Comparison of ENCODE assay signal across 25 cellular contexts in the genomic region with DNA sequence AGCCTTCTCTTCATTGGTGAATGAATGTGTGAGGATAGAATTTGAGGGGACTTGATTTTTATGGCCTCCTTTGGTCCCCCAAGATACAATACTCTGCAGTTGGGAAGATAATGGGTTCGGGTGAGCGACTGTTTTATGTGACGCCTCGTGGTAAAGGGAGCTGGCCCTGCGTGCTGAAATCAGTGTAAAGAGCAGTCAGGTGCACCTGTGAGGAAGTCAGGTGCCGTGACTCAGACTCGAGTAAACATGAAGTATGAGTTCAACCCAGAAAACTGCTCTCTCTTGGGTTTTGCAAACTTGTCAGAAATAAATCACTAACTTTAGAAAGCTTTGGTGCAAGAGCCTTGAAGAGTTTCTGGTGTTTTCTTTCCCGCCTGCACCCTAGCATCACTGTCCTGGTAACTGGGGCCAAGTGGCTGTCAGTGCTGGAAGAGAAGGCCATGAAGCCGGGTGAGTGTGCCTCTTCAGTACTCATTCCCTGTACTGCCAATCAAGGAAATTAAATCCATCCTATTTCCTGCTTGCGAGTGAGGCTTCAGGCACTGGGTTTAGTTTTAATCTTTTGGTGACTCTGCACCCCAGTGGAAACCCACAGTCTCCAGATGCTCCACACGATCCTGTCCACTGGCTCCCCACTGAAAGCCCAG. TPM values are rescaled to one million over a fixed set of nuclear protein-coding genes. Genes with fewer than 3 reads are reported as not detected.
A peak's percentile ranks its signal among the peaks of the same experiment; 100 is the strongest.
DNase-seq lines count a peak whose midpoint lies in the region; ATAC-seq, FAIRE-seq and TF ChIP-seq lines count a peak whose summit lies in the region.
"Had no signal": no experiment of that assay in that cellular context is flagged by ENCODE, and none has a peak within 500 bp of the region (broad histone marks: within the 10 kb centered on the region; RNA-seq: fewer than 3 reads in every experiment).

No MANE protein-coding gene starts in this region.

- no peaks in the 10 kb centered on the region for H3K23me2 ChIP-seq in H1 (ENCODE audit: low read depth, low read length)

- TF ChIP-seq POLR2A in breast epithelium (IDR thresholded peaks at IDR 0.05): no peak
- no peak for TF ChIP-seq POLR2A in H1 (IDR thresholded peaks at IDR 0.05; ENCODE audit: control extremely low read depth in 1 of 2, low read depth in 2 of 2, low read length in 2 of 2)

- H2AK5ac ChIP-seq in H1 (ENCODE audit: low read depth, low read length): no peak overlapping the region

- H4K5ac ChIP-seq in H1 (ENCODE audit: insufficient read length, low read depth, low read length): no peak overlapping the region

- no peaks in the 10 kb centered on the region for H4K20me1 ChIP-seq in mammary epithelial cell (ENCODE audit: insufficient read depth, low read length)
- H4K20me1 ChIP-seq in H1 (replicated peaks in 1 of 2; ENCODE audit: control insufficient read depth in 1 of 2, insufficient read depth in 2 of 2, low read length in 2 of 2): peaks cover 0 to 10% of the 10 kb centered on the region in 2 experiments
- no peaks in the 10 kb centered on the region for H4K20me1 ChIP-seq in Karpas-422 (ENCODE audit: insufficient read depth, low read depth, low read length)
- H4K20me1 ChIP-seq: BLaER1 had no signal

- H2BK5ac ChIP-seq in H1 (ENCODE audit: low read depth, low read length): no peak overlapping the region

- no TSS peak for BruUV-seq in mammary epithelial cell (replicated peaks; lab: Mats Ljungman, UMichigan)

- POLR2A ChIA-PET in H1 (lab: Charles Lee; ENCODE audit: partially characterized antibody): no interaction called here

- H3K79me2 ChIP-seq in mammary epithelial cell (ENCODE audit: insufficient read depth, low read length) (no peaks in the 10 kb centered on the region), H1 (ENCODE audit: control insufficient read depth in 1 of 2, insufficient read depth in 2 of 2, low read length in 2 of 2) (no peaks in the 10 kb centered on the region), Karpas-422 (ENCODE audit: low read length) (no peaks in the 10 kb centered on the region)

- in situ Hi-C loops in mammary epithelial cell (cut with MboI; ENCODE audit: low sequenced_read_pairs in 2 of 2): no loop called here

- no peaks in the 10 kb centered on the region for H3K36me3 ChIP-seq in mammary epithelial cell (ENCODE audit: insufficient read depth, low read length)
- H3K36me3 ChIP-seq in breast epithelium: no peaks in the 10 kb centered on the region
- peaks cover 0 to 31% (median 10%) of the 10 kb centered on the region in 4 experiments; a peak in 5 of 8 replicates for H3K36me3 ChIP-seq in H1 (ENCODE audit: control insufficient read depth in 2 of 4, insufficient read depth in 4 of 4, low read length in 3 of 4)
- H3K36me3 ChIP-seq in lower lobe of right lung: peaks cover 10% of the 10 kb centered on the region
- peaks cover 4 to 85% (median 30%) of the 10 kb centered on the region in 3 donors for H3K36me3 ChIP-seq in tibial artery
- H3K36me3 ChIP-seq in Karpas-422 (ENCODE audit: insufficient read depth, low read length): no peaks in the 10 kb centered on the region
- H3K36me3 ChIP-seq: SJSA1 had no signal

- DNase-seq in mammary epithelial cell: peak; percentile 17
- no peak for DNase-seq in breast epithelium (ENCODE audit: low spot score in 2 of 2)
- DNase-seq in H1 (ENCODE audit: low read depth in 1 of 2, low spot score in 2 of 2): no peak
- DNase-seq in lower lobe of right lung: no peak
- DNase-seq in tibial artery: no peak
- no peak for DNase-seq in Karpas-422
- DNase-seq in Ammon's horn (ENCODE audit: low spot score): no peak
- DNase-seq: activated CD4-positive, alpha-beta T cell treated with anti-CD3 and anti-CD28 coated beads, Interleukin-2, amount 50 U/mL, for 1 hour; activated CD8-positive, alpha-beta memory T cell treated with anti-CD3 and anti-CD28 coated beads, Interleukin-2, amount 50 U/mL, for 48 hours; activated effector memory CD4-positive, alpha-beta T cell treated with anti-CD3 and anti-CD28 coated beads, Interleukin-2, amount 50 U/mL, for 16 hours; foreskin melanocyte; hypothalamus; IMR-90; kidney glomerular epithelial cell; NCI-H146; NCI-H2171; NCI-H69; nephron progenitor cell; T-helper 17 cell had no signal

- H3K9me3 ChIP-seq in mammary epithelial cell (replicated peaks; ENCODE audit: insufficient read depth, low read length) (no peaks in the 10 kb centered on the region), breast epithelium (no peaks in the 10 kb centered on the region), H1 (ENCODE audit: insufficient read depth in 2 of 2, low read depth in 1 of 2, low read length in 1 of 2) (no peaks in the 10 kb centered on the region), lower lobe of right lung (no peaks in the 10 kb centered on the region), tibial artery (no peaks in the 10 kb centered on the region), Karpas-422 (ENCODE audit: low read length) (no peaks in the 10 kb centered on the region)
- H3K9me3 ChIP-seq: SJSA1 had no signal

- no peak overlapping the region for H2BK12ac ChIP-seq in H1 (ENCODE audit: low read depth, low read length)

- peak overlapping the region; percentile 1; the same call in 1 of the 2 replicates for H4K8ac ChIP-seq in H1 (ENCODE audit: extremely low read depth, insufficient read depth, low read length)

- no peak overlapping the region for H3K27ac ChIP-seq in mammary epithelial cell (ENCODE audit: insufficient read depth, low read depth, low read length)
- H3K27ac ChIP-seq in breast epithelium: no peak overlapping the region
- no peak overlapping the region for H3K27ac ChIP-seq in H1 (ENCODE audit: low read depth, low read length)
- H3K27ac ChIP-seq in lower lobe of right lung: peak overlapping the region; percentile 36
- H3K27ac ChIP-seq in tibial artery: no peak overlapping the region
- H3K27ac ChIP-seq in Karpas-422 (ENCODE audit: low read length): no peak overlapping the region
- H3K27ac ChIP-seq: BLaER1, SJSA1, skin epidermis had no signal

- no peak for TF ChIP-seq EP300 in H1 (IDR thresholded peaks at IDR 0.05; ENCODE audit: borderline replicate concordance in 1 of 2, low read depth in 2 of 2, low read length in 2 of 2)

- no peak overlapping the region for H3K18ac ChIP-seq in H1 (ENCODE audit: extremely low read depth, low read length)

- peaks cover 4% of the 10 kb centered on the region; the same call in 1 of the 2 replicates for H3K79me1 ChIP-seq in H1 (ENCODE audit: low read depth, low read length)

- H3K23ac ChIP-seq in H1 (ENCODE audit: insufficient read length): no peak overlapping the region

- dilution Hi-C loops in mammary epithelial cell (cut with HindIII; ENCODE audit: low sequenced_read_pairs): no loop called here

- H3K56ac ChIP-seq in H1 (replicated peaks; ENCODE audit: insufficient read length, low read depth, low read length): no peak overlapping the region

- CTCF ChIA-PET in mammary epithelial cell (lab: Charles Lee; ENCODE audit: low non-redundant PET) (no interaction called here), H1 (lab: Charles Lee; ENCODE audit: partially characterized antibody) (interaction anchor here (0.6 to 2.6 kb wide), 5 partner anchors 16 to 144 kb away, joined by 3 to 9 read pairs (median 3); no protein-coding TSS in a partner anchor)

- no peak overlapping the region for H2BK120ac ChIP-seq in H1 (replicated peaks; ENCODE audit: low read depth, low read length)

- no peak overlapping the region for H4K91ac ChIP-seq in H1 (replicated peaks; ENCODE audit: insufficient read length, low read length)

- no peak overlapping the region for H3K14ac ChIP-seq in H1 (ENCODE audit: insufficient read length)

- 94% methylated on average over 11 of the region's 11 CpGs for WGBS in mammary epithelial cell (ENCODE audit: low coverage, missing lambda C conversion rate)
- 95% methylated on average over 11 of the region's 11 CpGs; no CpG with 5 or more reads in 1 of the 2 experiments for WGBS in H1 (ENCODE audit: extremely low coverage in 1 of 2, insufficient coverage in 1 of 2, insufficient read length in 1 of 2, insufficient replicate concordance in 2 of 2, low coverage in 1 of 2, low lambda C conversion rate in 2 of 2, missing lambda C conversion rate in 1 of 2), 2 experiments

- no peak for FAIRE-seq in H1 (lab: Jason Lieb, UNC)
- FAIRE-seq: endothelial cell of umbilical vein, G401.6 had no signal

- H2BK15ac ChIP-seq in H1 (ENCODE audit: low read length): no peak overlapping the region

- H3K9ac ChIP-seq in mammary epithelial cell (ENCODE audit: insufficient read depth, low read length) (no peak overlapping the region), H1 (replicated peaks in 1 of 4; ENCODE audit: extremely low read depth in 1 of 4, low read depth in 3 of 4, low read length in 3 of 4) (no peak overlapping the region), Karpas-422 (ENCODE audit: low read length) (no peak overlapping the region)
- H3K9ac ChIP-seq: BLaER1 had no signal

- no peak for TF ChIP-seq RAD21 in H1 (IDR thresholded peaks at IDR 0.05 in 1 of 2, conservative IDR thresholded peaks at IDR 0.05 in 1 of 2; ENCODE audit: low read depth in 2 of 2, low read length in 2 of 2)

- no peak for TF ChIP-seq CTCF in mammary epithelial cell (conservative IDR thresholded peaks at IDR 0.05 in 1 of 2, IDR thresholded peaks at IDR 0.05 in 1 of 2; ENCODE audit: extremely low read depth in 1 of 2, insufficient read depth in 1 of 2, low read depth in 1 of 2, low read length in 2 of 2)
- no peak for TF ChIP-seq CTCF in breast epithelium (IDR thresholded peaks at IDR 0.05)
- no peak for TF ChIP-seq CTCF in H1 (IDR thresholded peaks at IDR 0.05; ENCODE audit: control extremely low read depth in 1 of 3, insufficient read depth in 1 of 3, low read depth in 1 of 3, low read length in 3 of 3)
- TF ChIP-seq CTCF in lower lobe of right lung (IDR thresholded peaks at IDR 0.05): no peak
- no peak for TF ChIP-seq CTCF in tibial artery (IDR thresholded peaks at IDR 0.05)

- peak; percentile 72 to 86 for ATAC-seq in lower lobe of right lung
- no peak for ATAC-seq in GM21717 (IDR thresholded peaks at IDR 0.05; ENCODE audit: unreplicated experiment)
- ATAC-seq: T-helper 17 cell had no signal

- intact Hi-C loops in mammary epithelial cell (cut with micrococcal nuclease) (no loop called here), breast epithelium (cut with DNase I; ENCODE audit: low total_unique reads) (no loop called here), lower lobe of right lung (cut with DNase I) (no loop called here), tibial artery (cut with DNase I; ENCODE audit: low total_unique reads) (no loop called here)

- H3K4me1 ChIP-seq in mammary epithelial cell (ENCODE audit: insufficient read depth, low read length) (peaks cover 5% of the 10 kb centered on the region), breast epithelium (no peaks in the 10 kb centered on the region), H1 (replicated peaks in 1 of 4; ENCODE audit: control insufficient read depth in 3 of 4, insufficient read depth in 4 of 4, low read length in 3 of 4) (no peaks in the 10 kb centered on the region), lower lobe of right lung (no peaks in the 10 kb centered on the region), tibial artery (peaks cover 0 to 12% (median 11%) of the 10 kb centered on the region in 4 donors), Karpas-422 (ENCODE audit: low read length) (no peaks in the 10 kb centered on the region)
- H3K4me1 ChIP-seq: SJSA1 had no signal

- H3K9me2 ChIP-seq in Karpas-422 (replicated peaks; ENCODE audit: insufficient read depth, low read length): no peaks in the 10 kb centered on the region

- H3K27me3 ChIP-seq in mammary epithelial cell (ENCODE audit: insufficient read depth, low read length) (no peaks in the 10 kb centered on the region), breast epithelium (no peaks in the 10 kb centered on the region), H1 (replicated peaks in 1 of 4; ENCODE audit: control insufficient read depth in 3 of 4, extremely low read depth in 1 of 4, insufficient read depth in 3 of 4, low read length in 3 of 4) (no peaks in the 10 kb centered on the region), lower lobe of right lung (ENCODE audit: low read depth) (no peaks in the 10 kb centered on the region), tibial artery (no peaks in the 10 kb centered on the region), Karpas-422 (ENCODE audit: low read length) (no peaks in the 10 kb centered on the region)
- H3K27me3 ChIP-seq: BLaER1, SJSA1 had no signal

- H3K4me3 ChIP-seq in mammary epithelial cell (replicated peaks in 1 of 3; ENCODE audit: insufficient read depth in 1 of 3, low read depth in 2 of 3, low read length in 3 of 3): no peak overlapping the region
- no peak overlapping the region for H3K4me3 ChIP-seq in breast epithelium
- H3K4me3 ChIP-seq in H1 (ENCODE audit: extremely low read depth in 1 of 4, insufficient read depth in 2 of 4, low read depth in 3 of 4, low read length in 4 of 4): no peak overlapping the region
- no peak overlapping the region for H3K4me3 ChIP-seq in lower lobe of right lung
- no peak overlapping the region for H3K4me3 ChIP-seq in tibial artery
- no peak overlapping the region for H3K4me3 ChIP-seq in Karpas-422 (ENCODE audit: low read length)
- H3K4me3 ChIP-seq: BLaER1, SJSA1, skin epidermis had no signal

- H3K4me2 ChIP-seq in mammary epithelial cell (ENCODE audit: insufficient read depth, low read depth, low read length) (no peak overlapping the region), H1 (ENCODE audit: insufficient read depth in 1 of 2, low read depth in 2 of 2, low read length in 2 of 2) (no peak overlapping the region), Karpas-422 (ENCODE audit: low read depth, low read length, poor library complexity, severe bottlenecking) (no peak overlapping the region)
- H3K4me2 ChIP-seq: BLaER1 had no signal

- H2AFZ ChIP-seq in mammary epithelial cell (ENCODE audit: low read depth, low read length) (no peak overlapping the region), H1 (ENCODE audit: low read length) (no peak overlapping the region), Karpas-422 (ENCODE audit: low read length) (no peak overlapping the region)

- no peak overlapping the region for H2BK20ac ChIP-seq in H1 (ENCODE audit: low read length)

- H3K4ac ChIP-seq in H1 (replicated peaks; ENCODE audit: insufficient read length, low read depth, low read length): no peak overlapping the region

RNA-seq across cellular contexts. Expression of a gene that starts 59.2 kb away (rescaled TPM):
- total RNA-seq in mammary epithelial cell (10 to 100 TPM; 35.1 to 36.0 TPM), breast epithelium (10 to 100 TPM; 28.8 to 79.0 (median 33.7) TPM), lower lobe of right lung (21.7 TPM)
- polyA plus RNA-seq in mammary epithelial cell (33.9 TPM), H1 (2011; rRNA removed) (51.9 and 60.8 TPM in 2 replicates)
- 88.1 TPM for polyA minus RNA-seq in mammary epithelial cell
- 52.4 and 54.6 TPM in 2 replicates for total RNA-seq in H1 (2021; fragmentation: NEBNext Ultra II Directional; extraction: Animal tissue kit (Norgen Biotek cat#: 25700))
- polyA plus RNA-seq in H1 (2011; cell fraction: cytosol; rRNA removed): 40.7 TPM
- polyA plus RNA-seq in H1 (2011; cell fraction: nucleus; rRNA removed): 79.8 TPM
- 44.6 to 57.4 TPM (median 56.9 TPM) in 4 replicates for polyA plus RNA-seq in H1 (2012, experiment 1 of 2)
- 57.2 TPM for polyA plus RNA-seq in H1 (2012, experiment 2 of 2)
- polyA plus RNA-seq in H1 (2013, experiment 1 of 2): 26.7 TPM
- 25.2 TPM for polyA plus RNA-seq in H1 (2013, experiment 2 of 2)
- 66.1 and 81.3 TPM in 2 replicates for polyA minus RNA-seq in H1 (2011; rRNA and poly(A)+ RNA removed)
- 36.7 TPM for polyA minus RNA-seq in H1 (2011; cell fraction: cytosol; rRNA and poly(A)+ RNA removed)
- 35.1 TPM for polyA minus RNA-seq in H1 (2011; cell fraction: nucleus; rRNA and poly(A)+ RNA removed)
- 17.8 and 22.1 TPM in 2 replicates for total RNA-seq in Karpas-422 (2014; rRNA removed; shearing (Covaris generic); ENCODE audit: low replicate concordance)
